ENCODE assay signal across 1 cellular context in the genomic region with DNA sequence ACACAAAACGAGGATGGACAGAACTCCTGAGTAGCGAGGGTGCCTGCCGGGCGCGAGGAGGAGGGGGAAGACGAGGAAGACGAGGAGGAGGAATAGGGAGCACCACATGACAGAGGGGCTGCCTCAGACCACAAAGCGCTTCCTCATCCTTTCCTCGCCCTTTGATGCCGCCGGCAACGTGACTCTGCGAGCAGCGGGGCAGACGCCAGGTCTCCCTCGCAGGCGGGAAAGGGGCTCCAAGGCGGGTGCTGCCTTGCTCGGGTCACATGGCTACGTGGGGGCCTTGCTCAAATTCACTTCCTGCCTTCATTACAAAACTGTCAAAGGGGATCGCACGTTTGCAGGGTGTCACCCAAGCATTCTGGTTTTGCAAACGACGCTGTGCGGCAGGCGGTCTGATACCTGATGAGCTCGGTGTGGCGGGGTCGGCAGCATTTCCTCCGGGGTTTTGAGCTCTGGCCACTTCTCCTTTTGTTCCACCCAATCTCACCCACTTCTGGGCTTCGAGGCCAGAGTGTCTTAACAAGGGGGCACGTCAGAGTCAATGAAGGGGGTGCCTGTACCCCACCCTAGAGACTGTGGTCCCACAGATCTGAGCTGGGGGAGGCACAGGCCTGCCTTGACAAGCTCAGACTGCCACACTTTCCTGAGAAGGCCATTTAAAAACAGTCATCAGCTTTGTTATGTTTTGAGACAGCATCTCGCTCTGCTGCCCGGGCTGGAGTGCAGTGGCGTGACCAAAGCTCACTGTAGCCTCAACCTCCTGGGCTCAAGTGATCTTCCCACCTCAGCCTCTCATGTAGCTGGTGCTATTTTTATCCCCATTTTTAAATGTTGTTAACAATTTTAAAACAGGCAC.
TF ChIP-seq lines count a peak whose summit lies in the region.

No MANE protein-coding gene starts in this region.

TF ChIP-seq in GM12878, 131 proteins besides CTCF, POLR2A, EP300 and RAD21 (continued from another document and continues in another):
- peak; percentile 82 for TF ChIP-seq PML (IDR thresholded peaks at IDR 0.05; ENCODE audit: low read length)
- TF ChIP-seq CHD4 (IDR thresholded peaks at IDR 0.05), result no peak
- peak; percentile 84 for TF ChIP-seq FOXM1 (IDR thresholded peaks at IDR 0.05; ENCODE audit: low read depth, low read length)
- TF ChIP-seq HDGF (IDR thresholded peaks at IDR 0.05), result peak; percentile 80
- TF ChIP-seq, protein P1, sequence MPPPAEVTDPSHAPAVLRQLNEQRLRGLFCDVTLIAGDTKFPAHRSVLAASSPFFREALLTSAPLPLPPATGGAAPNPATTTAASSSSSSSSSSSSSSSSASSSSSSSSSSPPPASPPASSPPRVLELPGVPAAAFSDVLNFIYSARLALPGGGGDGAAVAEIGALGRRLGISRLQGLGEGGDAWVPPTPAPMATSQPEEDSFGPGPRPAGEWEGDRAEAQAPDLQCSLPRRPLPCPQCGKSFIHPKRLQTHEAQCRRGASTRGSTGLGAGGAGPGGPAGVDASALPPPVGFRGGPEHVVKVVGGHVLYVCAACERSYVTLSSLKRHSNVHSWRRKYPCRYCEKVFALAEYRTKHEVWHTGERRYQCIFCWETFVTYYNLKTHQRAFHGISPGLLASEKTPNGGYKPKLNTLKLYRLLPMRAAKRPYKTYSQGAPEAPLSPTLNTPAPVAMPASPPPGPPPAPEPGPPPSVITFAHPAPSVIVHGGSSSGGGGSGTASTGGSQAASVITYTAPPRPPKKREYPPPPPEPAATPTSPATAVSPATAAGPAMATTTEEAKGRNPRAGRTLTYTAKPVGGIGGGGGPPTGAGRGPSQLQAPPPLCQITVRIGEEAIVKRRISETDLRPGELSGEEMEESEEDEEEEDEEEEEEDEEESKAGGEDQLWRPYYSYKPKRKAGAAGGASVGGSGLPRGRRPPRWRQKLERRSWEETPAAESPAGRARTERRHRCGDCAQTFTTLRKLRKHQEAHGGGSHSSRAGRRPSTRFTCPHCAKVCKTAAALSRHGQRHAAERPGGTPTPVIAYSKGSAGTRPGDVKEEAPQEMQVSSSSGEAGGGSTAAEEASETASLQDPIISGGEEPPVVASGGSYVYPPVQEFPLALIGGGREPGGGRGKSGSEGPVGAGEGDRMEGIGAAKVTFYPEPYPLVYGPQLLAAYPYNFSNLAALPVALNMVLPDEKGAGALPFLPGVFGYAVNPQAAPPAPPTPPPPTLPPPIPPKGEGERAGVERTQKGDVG (CRISPR knock-in tag; IDR thresholded peaks at IDR 0.05), result no peak
- TF ChIP-seq, protein P2, sequence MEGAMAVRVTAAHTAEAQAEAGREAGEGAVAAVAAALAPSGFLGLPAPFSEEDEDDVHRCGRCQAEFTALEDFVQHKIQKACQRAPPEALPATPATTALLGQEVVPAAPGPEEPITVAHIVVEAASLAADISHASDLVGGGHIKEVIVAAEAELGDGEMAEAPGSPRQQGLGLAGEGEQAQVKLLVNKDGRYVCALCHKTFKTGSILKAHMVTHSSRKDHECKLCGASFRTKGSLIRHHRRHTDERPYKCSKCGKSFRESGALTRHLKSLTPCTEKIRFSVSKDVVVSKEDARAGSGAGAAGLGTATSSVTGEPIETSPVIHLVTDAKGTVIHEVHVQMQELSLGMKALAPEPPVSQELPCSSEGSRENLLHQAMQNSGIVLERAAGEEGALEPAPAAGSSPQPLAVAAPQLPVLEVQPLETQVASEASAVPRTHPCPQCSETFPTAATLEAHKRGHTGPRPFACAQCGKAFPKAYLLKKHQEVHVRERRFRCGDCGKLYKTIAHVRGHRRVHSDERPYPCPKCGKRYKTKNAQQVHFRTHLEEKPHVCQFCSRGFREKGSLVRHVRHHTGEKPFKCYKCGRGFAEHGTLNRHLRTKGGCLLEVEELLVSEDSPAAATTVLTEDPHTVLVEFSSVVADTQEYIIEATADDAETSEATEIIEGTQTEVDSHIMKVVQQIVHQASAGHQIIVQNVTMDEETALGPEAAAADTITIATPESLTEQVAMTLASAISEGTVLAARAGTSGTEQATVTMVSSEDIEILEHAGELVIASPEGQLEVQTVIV (IDR thresholded peaks at IDR 0.05; ENCODE audit: borderline replicate concordance, partially characterized antibody), result peak; percentile 15
- 0 out of 2 replicates have a peak, but pooled peaks have one; percentile 67 for TF ChIP-seq LARP7 (IDR thresholded peaks at IDR 0.05)
- peak in 1 of 2 experiments; percentile 2; a peak in 1 of 3 replicates for TF ChIP-seq EGR1 (IDR thresholded peaks at IDR 0.05; ENCODE audit: borderline replicate concordance in 1 of 2, low read depth in 2 of 2, low read length in 2 of 2)
- TF ChIP-seq MTA2 (IDR thresholded peaks at IDR 0.05; ENCODE audit: low read depth), result peak; percentile 88
- TF ChIP-seq HCFC1 (IDR thresholded peaks at IDR 0.05; ENCODE audit: low read length), result peak; percentile 18; the same call in 1 of the 2 replicates
- TF ChIP-seq, protein P3, sequence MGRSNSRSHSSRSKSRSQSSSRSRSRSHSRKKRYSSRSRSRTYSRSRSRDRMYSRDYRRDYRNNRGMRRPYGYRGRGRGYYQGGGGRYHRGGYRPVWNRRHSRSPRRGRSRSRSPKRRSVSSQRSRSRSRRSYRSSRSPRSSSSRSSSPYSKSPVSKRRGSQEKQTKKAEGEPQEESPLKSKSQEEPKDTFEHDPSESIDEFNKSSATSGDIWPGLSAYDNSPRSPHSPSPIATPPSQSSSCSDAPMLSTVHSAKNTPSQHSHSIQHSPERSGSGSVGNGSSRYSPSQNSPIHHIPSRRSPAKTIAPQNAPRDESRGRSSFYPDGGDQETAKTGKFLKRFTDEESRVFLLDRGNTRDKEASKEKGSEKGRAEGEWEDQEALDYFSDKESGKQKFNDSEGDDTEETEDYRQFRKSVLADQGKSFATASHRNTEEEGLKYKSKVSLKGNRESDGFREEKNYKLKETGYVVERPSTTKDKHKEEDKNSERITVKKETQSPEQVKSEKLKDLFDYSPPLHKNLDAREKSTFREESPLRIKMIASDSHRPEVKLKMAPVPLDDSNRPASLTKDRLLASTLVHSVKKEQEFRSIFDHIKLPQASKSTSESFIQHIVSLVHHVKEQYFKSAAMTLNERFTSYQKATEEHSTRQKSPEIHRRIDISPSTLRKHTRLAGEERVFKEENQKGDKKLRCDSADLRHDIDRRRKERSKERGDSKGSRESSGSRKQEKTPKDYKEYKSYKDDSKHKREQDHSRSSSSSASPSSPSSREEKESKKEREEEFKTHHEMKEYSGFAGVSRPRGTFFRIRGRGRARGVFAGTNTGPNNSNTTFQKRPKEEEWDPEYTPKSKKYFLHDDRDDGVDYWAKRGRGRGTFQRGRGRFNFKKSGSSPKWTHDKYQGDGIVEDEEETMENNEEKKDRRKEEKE (IDR thresholded peaks at IDR 0.05), result no peak
- TF ChIP-seq SMC3 (IDR thresholded peaks at IDR 0.05; ENCODE audit: borderline replicate concordance, low read length), result no peak
- no peak for TF ChIP-seq EZH2 (IDR thresholded peaks at IDR 0.05; ENCODE audit: borderline replicate concordance, control insufficient read depth, low read depth, low read length)
- peak; percentile 86 for TF ChIP-seq NR2F1 (conservative IDR thresholded peaks at IDR 0.05)
- no peak for TF ChIP-seq SUPT20H (IDR thresholded peaks at IDR 0.05; ENCODE audit: borderline replicate concordance, control insufficient read depth, low read depth, low read length)
- no peak for TF ChIP-seq CBX3 (IDR thresholded peaks at IDR 0.05; ENCODE audit: borderline replicate concordance, low read depth)
- TF ChIP-seq FOS (IDR thresholded peaks at IDR 0.05; ENCODE audit: borderline replicate concordance, extremely low read depth, insufficient read length), result no peak
- TF ChIP-seq SRF (IDR thresholded peaks at IDR 0.05; ENCODE audit: low read depth in 2 of 2, low read length in 2 of 2), result no peak
- no peak; the same call in 1 of the 2 replicates for TF ChIP-seq MYB (IDR thresholded peaks at IDR 0.05; ENCODE audit: borderline replicate concordance, low read depth, low read length)
- no peak for TF ChIP-seq RCOR1 (conservative IDR thresholded peaks at IDR 0.05; ENCODE audit: low read depth, low read length)
- TF ChIP-seq NBN (IDR thresholded peaks at IDR 0.05), result peak; percentile 96
- TF ChIP-seq CEBPB (IDR thresholded peaks at IDR 0.05; ENCODE audit: borderline replicate concordance in 1 of 2, low read depth in 2 of 2, low read length in 2 of 2), result no peak
- peak; percentile 78 for TF ChIP-seq RUNX3 (IDR thresholded peaks at IDR 0.05; ENCODE audit: low read length)
- TF ChIP-seq CBX5 (IDR thresholded peaks at IDR 0.05; ENCODE audit: low read depth), result no peak
- TF ChIP-seq CREM (IDR thresholded peaks at IDR 0.05; ENCODE audit: low read depth), result peak; percentile 58
- peak; percentile 73 for TF ChIP-seq IKZF1 (conservative IDR thresholded peaks at IDR 0.05)
- peak in 1 of 2 experiments; percentile 59; a peak in 1 of 4 replicates for TF ChIP-seq ETV6 (conservative IDR thresholded peaks at IDR 0.05 in 1 of 2, IDR thresholded peaks at IDR 0.05 in 1 of 2; ENCODE audit: borderline replicate concordance in 1 of 2, low read depth in 1 of 2)
- TF ChIP-seq WRNIP1 (IDR thresholded peaks at IDR 0.05; ENCODE audit: borderline replicate concordance, low read depth, low read length), result no peak
- no peak for TF ChIP-seq SIX5 (IDR thresholded peaks at IDR 0.05; ENCODE audit: low read depth, low read length, severe bottlenecking)
- TF ChIP-seq PAX8 (IDR thresholded peaks at IDR 0.05), result 0 out of 2 replicates have a peak, but pooled peaks have one; percentile 53
- peak; percentile 73 for TF ChIP-seq MEF2A (IDR thresholded peaks at IDR 0.05; ENCODE audit: insufficient read depth, low read depth, low read length)
- TF ChIP-seq NRF1 (conservative IDR thresholded peaks at IDR 0.05; ENCODE audit: low read depth, low read length), result 0 out of 2 replicates have a peak, but pooled peaks have one; percentile 1
- TF ChIP-seq CBFB (IDR thresholded peaks at IDR 0.05; ENCODE audit: low read depth), result no peak
- peak; percentile 30; the same call in 1 of the 2 replicates for TF ChIP-seq CHD2 (IDR thresholded peaks at IDR 0.05; ENCODE audit: borderline replicate concordance, low read depth, low read length)
- TF ChIP-seq KAT2A (conservative IDR thresholded peaks at IDR 0.05; ENCODE audit: control insufficient read depth, low read depth, low read length), result no peak
- peak; percentile 80 for TF ChIP-seq MEF2B (IDR thresholded peaks at IDR 0.05; ENCODE audit: partially characterized antibody, poor library complexity, severe bottlenecking)
- TF ChIP-seq EED (IDR thresholded peaks at IDR 0.05; ENCODE audit: low read depth), result peak; percentile 17; the same call in 1 of the 2 replicates
- TF ChIP-seq ASH2L (IDR thresholded peaks at IDR 0.05; ENCODE audit: borderline replicate concordance, low read depth), result 0 out of 2 replicates have a peak, but pooled peaks have one; percentile 1
- TF ChIP-seq SIN3A (IDR thresholded peaks at IDR 0.05; ENCODE audit: low read depth, low read length), result peak; percentile 78
- TF ChIP-seq MXI1 (IDR thresholded peaks at IDR 0.05; ENCODE audit: low read depth, low read length), result peak; percentile 91
- TF ChIP-seq, protein P4, sequence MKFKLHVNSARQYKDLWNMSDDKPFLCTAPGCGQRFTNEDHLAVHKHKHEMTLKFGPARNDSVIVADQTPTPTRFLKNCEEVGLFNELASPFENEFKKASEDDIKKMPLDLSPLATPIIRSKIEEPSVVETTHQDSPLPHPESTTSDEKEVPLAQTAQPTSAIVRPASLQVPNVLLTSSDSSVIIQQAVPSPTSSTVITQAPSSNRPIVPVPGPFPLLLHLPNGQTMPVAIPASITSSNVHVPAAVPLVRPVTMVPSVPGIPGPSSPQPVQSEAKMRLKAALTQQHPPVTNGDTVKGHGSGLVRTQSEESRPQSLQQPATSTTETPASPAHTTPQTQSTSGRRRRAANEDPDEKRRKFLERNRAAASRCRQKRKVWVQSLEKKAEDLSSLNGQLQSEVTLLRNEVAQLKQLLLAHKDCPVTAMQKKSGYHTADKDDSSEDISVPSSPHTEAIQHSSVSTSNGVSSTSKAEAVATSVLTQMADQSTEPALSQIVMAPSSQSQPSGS (IDR thresholded peaks at IDR 0.05; ENCODE audit: low read length), result peak; percentile 69
- no peak for TF ChIP-seq YBX1 (IDR thresholded peaks at IDR 0.05)
- TF ChIP-seq, protein P5, sequence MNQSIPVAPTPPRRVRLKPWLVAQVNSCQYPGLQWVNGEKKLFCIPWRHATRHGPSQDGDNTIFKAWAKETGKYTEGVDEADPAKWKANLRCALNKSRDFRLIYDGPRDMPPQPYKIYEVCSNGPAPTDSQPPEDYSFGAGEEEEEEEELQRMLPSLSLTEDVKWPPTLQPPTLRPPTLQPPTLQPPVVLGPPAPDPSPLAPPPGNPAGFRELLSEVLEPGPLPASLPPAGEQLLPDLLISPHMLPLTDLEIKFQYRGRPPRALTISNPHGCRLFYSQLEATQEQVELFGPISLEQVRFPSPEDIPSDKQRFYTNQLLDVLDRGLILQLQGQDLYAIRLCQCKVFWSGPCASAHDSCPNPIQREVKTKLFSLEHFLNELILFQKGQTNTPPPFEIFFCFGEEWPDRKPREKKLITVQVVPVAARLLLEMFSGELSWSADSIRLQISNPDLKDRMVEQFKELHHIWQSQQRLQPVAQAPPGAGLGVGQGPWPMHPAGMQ (IDR thresholded peaks at IDR 0.05; ENCODE audit: borderline replicate concordance), result no peak
- TF ChIP-seq NR2C1 (IDR thresholded peaks at IDR 0.05), result no peak
- no peak for TF ChIP-seq TARDBP (IDR thresholded peaks at IDR 0.05; ENCODE audit: borderline replicate concordance)
- no peak for TF ChIP-seq ZNF384 (IDR thresholded peaks at IDR 0.05; ENCODE audit: borderline replicate concordance, low read depth, low read length)
- peak; percentile 98 for TF ChIP-seq NFXL1 (IDR thresholded peaks at IDR 0.05; ENCODE audit: borderline replicate concordance)
- no peak for TF ChIP-seq RBBP5 (conservative IDR thresholded peaks at IDR 0.05)
- TF ChIP-seq BHLHE40 (IDR thresholded peaks at IDR 0.05; ENCODE audit: borderline replicate concordance in 1 of 2, low read depth in 2 of 2, low read length in 1 of 2), result peak; percentile 95 to 96
- no peak for TF ChIP-seq KLF5 (IDR thresholded peaks at IDR 0.05; ENCODE audit: partially characterized antibody)
- TF ChIP-seq MTA3 (IDR thresholded peaks at IDR 0.05; ENCODE audit: borderline replicate concordance, low read length), result peak; percentile 90; the same call in 1 of the 2 replicates
- no peak for TF ChIP-seq NFYA (IDR thresholded peaks at IDR 0.05; ENCODE audit: borderline replicate concordance, low read depth, low read length)
- peak; percentile 30 for TF ChIP-seq SP1 (IDR thresholded peaks at IDR 0.05; ENCODE audit: low read depth, low read length)
- TF ChIP-seq SMAD1 (IDR thresholded peaks at IDR 0.05; ENCODE audit: low read depth, partially characterized antibody), result no peak
- TF ChIP-seq, protein P6, sequence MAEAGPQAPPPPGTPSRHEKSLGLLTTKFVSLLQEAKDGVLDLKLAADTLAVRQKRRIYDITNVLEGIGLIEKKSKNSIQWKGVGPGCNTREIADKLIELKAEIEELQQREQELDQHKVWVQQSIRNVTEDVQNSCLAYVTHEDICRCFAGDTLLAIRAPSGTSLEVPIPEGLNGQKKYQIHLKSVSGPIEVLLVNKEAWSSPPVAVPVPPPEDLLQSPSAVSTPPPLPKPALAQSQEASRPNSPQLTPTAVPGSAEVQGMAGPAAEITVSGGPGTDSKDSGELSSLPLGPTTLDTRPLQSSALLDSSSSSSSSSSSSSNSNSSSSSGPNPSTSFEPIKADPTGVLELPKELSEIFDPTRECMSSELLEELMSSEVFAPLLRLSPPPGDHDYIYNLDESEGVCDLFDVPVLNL (IDR thresholded peaks at IDR 0.05; ENCODE audit: low read depth, low read length), result no peak
- TF ChIP-seq STAT3 (IDR thresholded peaks at IDR 0.05; ENCODE audit: low read depth, low read length), result no peak
